16 cellular contexts compared by ENCODE assay signal in genomic region chr19:58547323-58548312, GRCh38. TPM values are rescaled to one million over a fixed set of nuclear protein-coding genes. Genes with fewer than 3 reads are reported as not detected.
A peak's percentile ranks its signal among the peaks of the same experiment; 100 is the strongest.
DNase-seq lines count a peak whose midpoint lies in the region; ATAC-seq and TF ChIP-seq lines count a peak whose summit lies in the region.
"Had no signal": no experiment of that assay in that cellular context is flagged by ENCODE, and none has a peak within 500 bp of the region (broad histone marks: within the 10 kb centered on the region; RNA-seq: fewer than 3 reads in every experiment).

No MANE protein-coding gene starts in this region.

- no peak overlapping the region for H3K14ac ChIP-seq in IMR-90 (replicated peaks; ENCODE audit: low read depth, low read length)

- WGBS in IMR-90 (ENCODE audit: extremely low coverage in 2 of 2, insufficient read length in 1 of 2), 2 experiments, result 100% methylated on average over 2 of the region's 18 CpGs; no CpG with 5 or more reads in 1 of the 2 experiments

- H3K9me3 Mint-ChIP-seq in central memory CD8-positive, alpha-beta T cell, result no peaks in the 10 kb centered on the region

- H3K36me3 ChIP-seq in IMR-90 (ENCODE audit: control insufficient read depth, insufficient read depth, low read length) (peaks cover 65% of the 10 kb centered on the region), neutrophil (peaks cover 55% of the 10 kb centered on the region), MG63 (peaks cover 77% of the 10 kb centered on the region)

- peaks cover 60% of the 10 kb centered on the region for H3K36me3 Mint-ChIP-seq in central memory CD8-positive, alpha-beta T cell (ENCODE audit: insufficient read depth)

- intact Hi-C loops in IMR-90 (cut with micrococcal nuclease), result no loop called here

- no peak overlapping the region for H3K4ac ChIP-seq in IMR-90 (ENCODE audit: low read depth, low read length)

- H2BK5ac ChIP-seq in IMR-90 (ENCODE audit: low read depth, low read length, poor library complexity, severe bottlenecking), result no peak overlapping the region

- H3K79me1 ChIP-seq in IMR-90 (ENCODE audit: low read depth in 1 of 2, low read length in 2 of 2), result peaks cover 16 to 77% of the 10 kb centered on the region in 2 experiments; a peak in 3 of 4 replicates

- H2BK20ac ChIP-seq in IMR-90 (ENCODE audit: low read depth, low read length), result no peak overlapping the region

- no peak overlapping the region for H3K4me3 Mint-ChIP-seq in central memory CD8-positive, alpha-beta T cell

- peak overlapping the region; percentile 6 for H3K9ac ChIP-seq in IMR-90 (ENCODE audit: low read depth, low read length)
- H3K9ac ChIP-seq: parathyroid adenoma had no signal

- H3K4me1 Mint-ChIP-seq in central memory CD8-positive, alpha-beta T cell, result peaks cover 35% of the 10 kb centered on the region

- H3K27ac ChIP-seq in IMR-90 (ENCODE audit: insufficient read depth, low read length), result no peak overlapping the region
- peak overlapping the region; percentile 100 for H3K27ac ChIP-seq in neutrophil
- H3K27ac ChIP-seq: parathyroid adenoma had no signal

- DNase-seq in activated CD8-positive, alpha-beta memory T cell treated with anti-CD3 and anti-CD28 coated beads, Interleukin-2, amount 50 U/mL, for 48 hours, result peak; percentile 51
- no peak for DNase-seq in activated CD8-positive, alpha-beta memory T cell treated with anti-CD3 and anti-CD28 coated beads for 24 hours
- DNase-seq in IMR-90 (no peak), NCI-H69 (lab: John Stamatoyannopoulos, UW) (no peak), MG63 (no peak)
- no peak for DNase-seq in central memory CD8-positive, alpha-beta T cell (ENCODE audit: low spot score in 2 of 2)
- DNase-seq: activated CD4-positive, CD25-positive, alpha-beta regulatory T cell treated with anti-CD3 and anti-CD28 coated beads, Interleukin-2, amount 50 U/mL, for 72 hours; activated gamma-delta T cell treated with Interleukin-2 at 50 U/mL for 16 hours; DMS53; erythroblast; hypothalamus; SW 1271 had no signal

- no peak for TF ChIP-seq RAD21 in IMR-90 (IDR thresholded peaks at IDR 0.05; ENCODE audit: low read length)

- H4K91ac ChIP-seq in IMR-90 (ENCODE audit: insufficient read depth, low read depth, low read length), result no peak overlapping the region

- H3K27me3 ChIP-seq in IMR-90 (ENCODE audit: control insufficient read depth, insufficient read depth, low read length) (no peaks in the 10 kb centered on the region), neutrophil (peaks cover 2% of the 10 kb centered on the region), MG63 (no peaks in the 10 kb centered on the region)

- peak overlapping the region; percentile 47 for H2AK9ac ChIP-seq in IMR-90 (replicated peaks; ENCODE audit: low read depth, low read length, poor library complexity)

- no peak overlapping the region for H4K8ac ChIP-seq in IMR-90 (ENCODE audit: low read depth in 2 of 2, low read length in 2 of 2)

- peaks cover 82% of the 10 kb centered on the region for H4K20me1 ChIP-seq in IMR-90 (ENCODE audit: insufficient read depth, low read length)

- no peak overlapping the region for H3K18ac ChIP-seq in IMR-90 (ENCODE audit: low read depth, low read length)

- ATAC-seq in IMR-90 (ENCODE audit: low read depth) (no peak), HG03108 (IDR thresholded peaks at IDR 0.05; ENCODE audit: unreplicated experiment) (no peak)
- no peak for ATAC-seq in central memory CD8-positive, alpha-beta T cell (replicated peaks; ENCODE audit: extremely low read depth, poor library complexity, severe bottlenecking)

- H3K27ac Mint-ChIP-seq in central memory CD8-positive, alpha-beta T cell (ENCODE audit: low read depth), result peak overlapping the region; percentile 44

- POLR2A ChIA-PET in IMR-90 (lab: Charles Lee; ENCODE audit: unreplicated experiment), result no interaction called here

- peaks cover 13% of the 10 kb centered on the region for H3K4me1 ChIP-seq in IMR-90 (ENCODE audit: control insufficient read depth, insufficient read depth, low read length)
- peaks cover 27 to 32% of the 10 kb centered on the region in 2 experiments for H3K4me1 ChIP-seq in neutrophil (ENCODE audit: control insufficient read depth in 1 of 2, insufficient read depth in 1 of 2, low read depth in 1 of 2, low read length in 1 of 2)

- in situ Hi-C loops in IMR-90 (cut with MboI; ENCODE audit: low sequenced_read_pairs), result no loop called here

- H3K4me2 ChIP-seq in IMR-90 (ENCODE audit: low read depth, low read length), result no peak overlapping the region; the same call in 1 of the 2 replicates

- H3K9me3 ChIP-seq in IMR-90 (ENCODE audit: control insufficient read depth, insufficient read depth, low read length) (no peaks in the 10 kb centered on the region), neutrophil (no peaks in the 10 kb centered on the region), MG63 (no peaks in the 10 kb centered on the region)

- TF ChIP-seq CTCF in IMR-90 (conservative IDR thresholded peaks at IDR 0.05; ENCODE audit: low read depth, low read length) (no peak), neutrophil (IDR thresholded peaks at IDR 0.05) (no peak)

- CTCF ChIA-PET in IMR-90 (lab: Yijun Ruan, JAX), result no interaction called here

- no peak overlapping the region for H2BK15ac ChIP-seq in IMR-90 (ENCODE audit: low read depth, low read length)

- TSS peak; percentile 59 for BruUV-seq in IMR-90 (replicated peaks; lab: Mats Ljungman, UMichigan)

- no peak overlapping the region for H2BK120ac ChIP-seq in IMR-90 (ENCODE audit: low read depth, low read length)

- no peak overlapping the region for H4K5ac ChIP-seq in IMR-90 (ENCODE audit: low read depth, low read length)

- H2AK5ac ChIP-seq in IMR-90 (ENCODE audit: low read depth, low read length), result peak overlapping the region; percentile 37; the same call in 1 of the 2 replicates

- no peak for TF ChIP-seq POLR2A in IMR-90 (IDR thresholded peaks at IDR 0.05; ENCODE audit: low read depth, low read length)

- no peak overlapping the region for H3K23ac ChIP-seq in IMR-90 (ENCODE audit: low read depth, low read length)

- H3K9me1 ChIP-seq in IMR-90 (ENCODE audit: insufficient read depth, low read length), result peaks cover 22% of the 10 kb centered on the region

- H3K27me3 Mint-ChIP-seq in central memory CD8-positive, alpha-beta T cell, result peaks cover 6% of the 10 kb centered on the region

- peak overlapping the region; percentile 33 for H2AFZ ChIP-seq in IMR-90 (replicated peaks; ENCODE audit: low read length, poor library complexity)
- H2AFZ ChIP-seq: parathyroid adenoma had no signal

- dilution Hi-C loops in IMR-90 (cut with HindIII; ENCODE audit: low sequenced_read_pairs, unreplicated experiment), result no loop called here

- H3K56ac ChIP-seq in IMR-90 (ENCODE audit: extremely low read depth, insufficient read depth, low read length), result no peak overlapping the region

- H3K4me3 ChIP-seq in IMR-90 (ENCODE audit: insufficient read depth, low read depth, low read length) (no peak overlapping the region), neutrophil (ENCODE audit: low read depth in 1 of 2, low read length in 1 of 2) (no peak overlapping the region), MG63 (no peak overlapping the region)
- H3K4me3 ChIP-seq: lung had no signal

TF ChIP-seq in IMR-90, 13 proteins besides CTCF, POLR2A, EP300 and RAD21 (continues in another document):
- TF ChIP-seq BHLHE40 (IDR thresholded peaks at IDR 0.05; ENCODE audit: low read depth, low read length), result no peak
- no peak for TF ChIP-seq NFE2L2 (IDR thresholded peaks at IDR 0.05; ENCODE audit: low read depth, low read length)
- no peak for TF ChIP-seq FOS (IDR thresholded peaks at IDR 0.05; ENCODE audit: low read depth, low read length)
- TF ChIP-seq MAZ (IDR thresholded peaks at IDR 0.05; ENCODE audit: borderline replicate concordance, low read depth, low read length), result no peak
- TF ChIP-seq RFX5 (IDR thresholded peaks at IDR 0.05; ENCODE audit: low read depth, low read length), result no peak
- no peak for TF ChIP-seq RCOR1 (IDR thresholded peaks at IDR 0.05; ENCODE audit: insufficient replicate concordance, low read length)
- TF ChIP-seq USF2 (IDR thresholded peaks at IDR 0.05; ENCODE audit: low read depth, low read length), result no peak

RNA-seq across cellular contexts. Expression of gene TRIM28, which starts 3.8 kb away (rescaled TPM):
- 313 and 349 TPM in 2 replicates for total RNA-seq in IMR-90 (2012; rRNA removed)
- polyA plus RNA-seq in IMR-90 (2012; rRNA removed), result 465 and 964 TPM in 2 replicates
- polyA plus RNA-seq in IMR-90 (2012; cell fraction: cytosol; rRNA removed), result 339 TPM in 2 replicates
- polyA plus RNA-seq in IMR-90 (2012; cell fraction: nucleus; rRNA removed; ENCODE audit: low replicate concordance), result 522 and 1,051 TPM in 2 replicates
- total RNA-seq in MG63 (2014; rRNA removed; shearing (Covaris generic); ENCODE audit: low replicate concordance), result 352 and 641 TPM in 2 replicates

RNA-seq across cellular contexts. Expression of gene CHMP2A, which starts 7.3 kb away (rescaled TPM):
- 105 and 128 TPM in 2 replicates for total RNA-seq in IMR-90 (2012; rRNA removed)
- polyA plus RNA-seq in IMR-90 (2012; rRNA removed), result 183 and 202 TPM in 2 replicates
- polyA plus RNA-seq in IMR-90 (2012; cell fraction: cytosol; rRNA removed), result 206 and 255 TPM in 2 replicates
- polyA plus RNA-seq in IMR-90 (2012; cell fraction: nucleus; rRNA removed; ENCODE audit: low replicate concordance), result 88.8 and 142 TPM in 2 replicates
- 50.3 and 58.8 TPM in 2 replicates for total RNA-seq in MG63 (2014; rRNA removed; shearing (Covaris generic); ENCODE audit: low replicate concordance)

RNA-seq across cellular contexts. Expression of gene UBE2M, which starts 10.8 kb away (rescaled TPM):
- 55.9 and 63.0 TPM in 2 replicates for total RNA-seq in IMR-90 (2012; rRNA removed)
- 66.6 and 72.5 TPM in 2 replicates for polyA plus RNA-seq in IMR-90 (2012; rRNA removed)
- polyA plus RNA-seq in IMR-90 (2012; cell fraction: cytosol; rRNA removed), result 55.0 and 72.6 TPM in 2 replicates
- polyA plus RNA-seq in IMR-90 (2012; cell fraction: nucleus; rRNA removed; ENCODE audit: low replicate concordance), result 82.7 and 116 TPM in 2 replicates
- 132 and 239 TPM in 2 replicates for total RNA-seq in MG63 (2014; rRNA removed; shearing (Covaris generic); ENCODE audit: low replicate concordance)

RNA-seq across cellular contexts. Expression of gene MZF1, which starts 25.5 kb away (rescaled TPM):
- 3.4 and 3.6 TPM in 2 replicates for total RNA-seq in IMR-90 (2012; rRNA removed)
- polyA plus RNA-seq in IMR-90 (2012; rRNA removed), result 15.0 and 17.1 TPM in 2 replicates
- polyA plus RNA-seq in IMR-90 (2012; cell fraction: cytosol; rRNA removed), result 4.3 and 11.4 TPM in 2 replicates
- polyA plus RNA-seq in IMR-90 (2012; cell fraction: nucleus; rRNA removed; ENCODE audit: low replicate concordance), result 136 and 263 TPM in 2 replicates
- total RNA-seq in MG63 (2014; rRNA removed; shearing (Covaris generic); ENCODE audit: low replicate concordance), result 9.4 and 23.8 TPM in 2 replicates

RNA-seq across cellular contexts. Expression of gene ZBTB45, which starts 28.0 kb away (rescaled TPM):
- total RNA-seq in IMR-90 (2012; rRNA removed), result 1.4 TPM in 2 replicates
- 9.7 and 13.5 TPM in 2 replicates for polyA plus RNA-seq in IMR-90 (2012; rRNA removed)
- 9.5 and 13.5 TPM in 2 replicates for polyA plus RNA-seq in IMR-90 (2012; cell fraction: cytosol; rRNA removed)
- 13.1 and 26.4 TPM in 2 replicates for polyA plus RNA-seq in IMR-90 (2012; cell fraction: nucleus; rRNA removed; ENCODE audit: low replicate concordance)
- 8.3 and 24.7 TPM in 2 replicates for total RNA-seq in MG63 (2014; rRNA removed; shearing (Covaris generic); ENCODE audit: low replicate concordance)
